In the genomic region with DNA sequence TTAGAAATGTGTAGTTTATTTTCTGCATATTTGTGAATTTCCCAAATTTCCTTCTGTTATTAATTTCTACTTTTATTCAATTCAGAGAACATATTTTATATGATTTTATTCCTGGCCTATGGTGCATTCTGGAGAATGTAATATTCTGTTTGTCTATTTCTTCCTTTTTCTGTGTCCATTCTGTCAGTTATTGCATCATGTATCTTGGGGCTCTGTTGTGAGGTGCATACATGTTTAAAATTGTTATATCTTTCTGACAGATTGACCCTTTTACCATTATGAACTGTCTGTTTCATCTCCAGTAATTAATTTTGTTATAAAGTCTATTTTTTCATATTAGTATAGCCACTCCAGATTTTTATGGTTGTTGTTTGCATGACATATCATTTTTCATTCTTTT, we compare ENCODE assay signal across 38 cellular contexts.
"Had no signal": no experiment of that assay in that cellular context is flagged by ENCODE, and none has a peak within 500 bp of the region (broad histone marks: within the 10 kb centered on the region; RNA-seq: fewer than 3 reads in every experiment).

No MANE protein-coding gene starts in this region.

- H3K36me3 Mint-ChIP-seq: activated naive CD4-positive, alpha-beta T cell treated with anti-CD3 and anti-CD28 coated beads, Interleukin-2, amount 50 U/mL, for 72 hours had no signal

- H3K27me3 ChIP-seq: adrenal gland, ascending aorta, body of pancreas, brain microvascular endothelial cell, cardiac muscle cell had no signal

- H3K36me3 ChIP-seq: adrenal gland, ascending aorta, brain microvascular endothelial cell, breast epithelium, cardiac muscle cell had no signal

- H3K4me3 ChIP-seq: adrenal gland, ascending aorta, body of pancreas, breast epithelium, cardiac muscle cell had no signal

- H3K9me3 ChIP-seq: adrenal gland, ascending aorta, body of pancreas, breast epithelium had no signal

- H3K4me3 Mint-ChIP-seq: activated naive CD4-positive, alpha-beta T cell treated with anti-CD3 and anti-CD28 coated beads for 36 hours; activated naive CD4-positive, alpha-beta T cell treated with anti-CD3 and anti-CD28 coated beads, Interleukin-2, amount 10 ng/mL, durations not matched to agents 7 days and 5 days; activated naive CD4-positive, alpha-beta T cell treated with anti-CD3 and anti-CD28 coated beads, Interleukin-2, amount 50 U/mL, for 24 hours; activated naive CD8-positive, alpha-beta T cell; activated naive CD8-positive, alpha-beta T cell treated with anti-CD3 and anti-CD28 coated beads for 36 hours; activated naive CD8-positive, alpha-beta T cell treated with anti-CD3 and anti-CD28 coated beads, Interleukin-2, amount 10 ng/mL, durations not matched to agents 7 days and 5 days; activated naive CD8-positive, alpha-beta T cell treated with anti-CD3 and anti-CD28 coated beads, Interleukin-2, amount 50 U/mL, for 24 hours; activated T-cell treated with anti-CD3 and anti-CD28 coated beads, Interleukin-2, amount 50 U/mL, for 4 hours; activated T-cell treated with anti-CD3 and anti-CD28 coated beads, Interleukin-2, amount 50 U/mL, for 72 hours; activated T-helper 1 cell treated with anti-CD3 and anti-CD28 coated beads, Interleukin-12 subunit alpha, Interleukin-12 subunit beta, Interleukin-2, Interleukin-4 antibody, amounts not matched to agents 30 ng/mL and 10 ng/mL and 1 ng/mL, durations not matched to agents 14 hours and 24 hours and 36 hours; activated T-helper 17 cell treated with anti-CD3 and anti-CD28 coated beads, Interleukin-2, amount 50 U/mL, for 72 hours; brain; central memory CD8-positive, alpha-beta T cell had no signal

- ATAC-seq: activated naive CD4-positive, alpha-beta T cell treated with anti-CD3 and anti-CD28 coated beads, Interleukin-2, amount 50 U/mL, for 72 hours; activated naive CD8-positive, alpha-beta T cell treated with anti-CD3 and anti-CD28 coated beads, Interleukin-2, amount 50 U/mL, for 24 hours; activated T-cell treated with anti-CD3 and anti-CD28 coated beads, Interleukin-2, amount 50 U/mL, for 4 hours; activated T-cell treated with anti-CD3 and anti-CD28 coated beads, Interleukin-2, amount 50 U/mL, for 72 hours; activated T-helper 17 cell treated with anti-CD3 and anti-CD28 coated beads, Interleukin-2, amount 50 U/mL, for 72 hours; body of pancreas had no signal

- H3K4me1 ChIP-seq: adrenal gland, ascending aorta, body of pancreas, breast epithelium had no signal

- DNase-seq: activated effector memory CD4-positive, alpha-beta T cell treated with anti-CD3 and anti-CD28 coated beads, Interleukin-2, amount 50 U/mL, for 16 hours; activated effector memory CD4-positive, alpha-beta T cell treated with Interleukin-2 at 50 U/mL for 16 hours; activated gamma-delta T cell; activated gamma-delta T cell treated with Interleukin-2 at 50 U/mL for 16 hours; activated naive CD4-positive, alpha-beta T cell; activated naive CD4-positive, alpha-beta T cell treated with anti-CD3 and anti-CD28 coated beads for 36 hours; activated naive CD4-positive, alpha-beta T cell treated with anti-CD3 and anti-CD28 coated beads, Interleukin-2, amount 10 ng/mL, durations not matched to agents 7 days and 5 days; activated naive CD4-positive, alpha-beta T cell treated with anti-CD3 and anti-CD28 coated beads, Interleukin-2, amount 50 U/mL, for 16 hours; activated naive CD4-positive, alpha-beta T cell treated with Interleukin-2 at 50 U/mL for 16 hours; activated naive CD8-positive, alpha-beta T cell treated with anti-CD3 and anti-CD28 coated beads for 36 hours; activated naive CD8-positive, alpha-beta T cell treated with anti-CD3 and anti-CD28 coated beads, Interleukin-2, amount 10 ng/mL, durations not matched to agents 7 days and 5 days; activated naive CD8-positive, alpha-beta T cell treated with anti-CD3 and anti-CD28 coated beads, Interleukin-2, amount 50 U/mL, for 24 hours; activated T-cell treated with anti-CD3 and anti-CD28 coated beads, Interleukin-2, amount 50 U/mL, for 4 hours; activated T-cell treated with anti-CD3 and anti-CD28 coated beads, Interleukin-2, amount 50 U/mL, for 48 hours; activated T-cell treated with anti-CD3 and anti-CD28 coated beads, Interleukin-2, amount 50 U/mL, for 72 hours; adrenal gland; amniotic stem cell; amygdala; anterior cingulate cortex; aorta; body of pancreas; brain microvascular endothelial cell; caudate nucleus; central memory CD4-positive, alpha-beta T cell; cerebellar nuclear complex had no signal

- H3K27ac ChIP-seq: adrenal gland, ascending aorta, body of pancreas, brain microvascular endothelial cell, breast epithelium, cardiac muscle cell had no signal

- H3K27me3 Mint-ChIP-seq: activated naive CD4-positive, alpha-beta T cell treated with anti-CD3 and anti-CD28 coated beads, Interleukin-2, amount 10 ng/mL, durations not matched to agents 7 days and 5 days; activated naive CD4-positive, alpha-beta T cell treated with anti-CD3 and anti-CD28 coated beads, Interleukin-2, amount 50 U/mL, for 24 hours; activated naive CD8-positive, alpha-beta T cell; activated naive CD8-positive, alpha-beta T cell treated with anti-CD3 and anti-CD28 coated beads for 36 hours; activated naive CD8-positive, alpha-beta T cell treated with anti-CD3 and anti-CD28 coated beads, Interleukin-2, amount 10 ng/mL, durations not matched to agents 7 days and 5 days; activated naive CD8-positive, alpha-beta T cell treated with anti-CD3 and anti-CD28 coated beads, Interleukin-2, amount 50 U/mL, for 24 hours; activated T-helper 17 cell treated with anti-CD3 and anti-CD28 coated beads, Interleukin-2, amount 50 U/mL, for 72 hours; central memory CD8-positive, alpha-beta T cell had no signal

- H3K27ac Mint-ChIP-seq: activated naive CD4-positive, alpha-beta T cell treated with anti-CD3 and anti-CD28 coated beads for 36 hours; activated naive CD4-positive, alpha-beta T cell treated with anti-CD3 and anti-CD28 coated beads, Interleukin-2, amount 10 ng/mL, durations not matched to agents 7 days and 5 days; activated naive CD4-positive, alpha-beta T cell treated with anti-CD3 and anti-CD28 coated beads, Interleukin-2, amount 50 U/mL, for 24 hours; activated naive CD4-positive, alpha-beta T cell treated with anti-CD3 and anti-CD28 coated beads, Interleukin-2, amount 50 U/mL, for 72 hours; activated naive CD8-positive, alpha-beta T cell; activated naive CD8-positive, alpha-beta T cell treated with anti-CD3 and anti-CD28 coated beads for 36 hours; activated naive CD8-positive, alpha-beta T cell treated with anti-CD3 and anti-CD28 coated beads, Interleukin-2, amount 10 ng/mL, durations not matched to agents 7 days and 5 days; activated naive CD8-positive, alpha-beta T cell treated with anti-CD3 and anti-CD28 coated beads, Interleukin-2, amount 50 U/mL, for 24 hours; activated T-cell treated with anti-CD3 and anti-CD28 coated beads, Interleukin-2, amount 50 U/mL, for 72 hours; activated T-helper 1 cell treated with anti-CD3 and anti-CD28 coated beads, Interleukin-12 subunit alpha, Interleukin-12 subunit beta, Interleukin-2, Interleukin-4 antibody, amounts not matched to agents 30 ng/mL and 10 ng/mL and 1 ng/mL, durations not matched to agents 14 hours and 24 hours and 36 hours; activated T-helper 17 cell treated with anti-CD3 and anti-CD28 coated beads, Interleukin-2, amount 50 U/mL, for 72 hours; activated T-helper 2 cell treated with anti-CD3 and anti-CD28 coated beads, Interferon-gamma antibody, Interleukin-2, Interleukin-4, amounts not matched to agents 10 μg/mL and 5 μg/mL and 100 μg/mL, durations not matched to agents 14 hours and 24 hours and 36 hours; brain had no signal

- H3K4me1 Mint-ChIP-seq: activated naive CD4-positive, alpha-beta T cell treated with anti-CD3 and anti-CD28 coated beads, Interleukin-2, amount 10 ng/mL, durations not matched to agents 7 days and 5 days; activated naive CD4-positive, alpha-beta T cell treated with anti-CD3 and anti-CD28 coated beads, Interleukin-2, amount 50 U/mL, for 24 hours; activated naive CD8-positive, alpha-beta T cell treated with anti-CD3 and anti-CD28 coated beads for 36 hours; activated naive CD8-positive, alpha-beta T cell treated with anti-CD3 and anti-CD28 coated beads, Interleukin-2, amount 10 ng/mL, durations not matched to agents 7 days and 5 days; activated naive CD8-positive, alpha-beta T cell treated with anti-CD3 and anti-CD28 coated beads, Interleukin-2, amount 50 U/mL, for 24 hours; activated T-helper 17 cell treated with anti-CD3 and anti-CD28 coated beads, Interleukin-2, amount 50 U/mL, for 72 hours; brain; central memory CD8-positive, alpha-beta T cell had no signal

- FAIRE-seq: astrocyte, bronchial epithelial cell had no signal
